ENCODE assay signal across 22 cellular contexts in genomic region chr12:5480953-5481300, GRCh38. TPM values are rescaled to one million over a fixed set of nuclear protein-coding genes. Genes with fewer than 3 reads are reported as not detected.
DNase-seq lines count a peak whose midpoint lies in the region; FAIRE-seq and TF ChIP-seq lines count a peak whose summit lies in the region.
"Had no signal": no experiment of that assay in that cellular context is flagged by ENCODE, and none has a peak within 500 bp of the region (broad histone marks: within the 10 kb centered on the region; RNA-seq: fewer than 3 reads in every experiment).

No MANE protein-coding gene starts in this region.

- no peak for TF ChIP-seq CTCF in smooth muscle cell (IDR thresholded peaks at IDR 0.05; ENCODE audit: borderline replicate concordance, insufficient read depth, poor library complexity, severe bottlenecking)
- TF ChIP-seq CTCF in kidney (IDR thresholded peaks at IDR 0.05; ENCODE audit: borderline replicate concordance, extremely low read depth, insufficient read depth), result no peak

- WGBS in smooth muscle cell (ENCODE audit: low lambda C conversion rate), result 47% methylated on average over 10 of the region's 10 CpGs

- H3K36me3 ChIP-seq in NT2/D1 (ENCODE audit: insufficient read depth, insufficient read length, low read length), result peaks cover 20% of the 10 kb centered on the region
- no peaks in the 10 kb centered on the region for H3K36me3 ChIP-seq in iPS-18a (ENCODE audit: control insufficient read depth, low read depth, low read length)
- no peaks in the 10 kb centered on the region for H3K36me3 ChIP-seq in smooth muscle cell (ENCODE audit: low read depth)
- no peaks in the 10 kb centered on the region for H3K36me3 ChIP-seq in kidney (ENCODE audit: control insufficient read depth in 1 of 2, insufficient read depth in 2 of 2, low read length in 2 of 2)
- H3K36me3 ChIP-seq: BLaER1 treated with 17β-estradiol and CSF1 and Interleukin-3, amounts not matched to agents 10 nM and 100 nM; ovary had no signal

- H3K9me3 ChIP-seq in NT2/D1 (ENCODE audit: insufficient read depth, low read length) (no peaks in the 10 kb centered on the region), iPS-18a (ENCODE audit: control insufficient read depth, low read depth, low read length) (no peaks in the 10 kb centered on the region), smooth muscle cell (replicated peaks; ENCODE audit: low read depth) (no peaks in the 10 kb centered on the region), kidney (ENCODE audit: control insufficient read depth in 1 of 2, low read length in 2 of 2) (no peaks in the 10 kb centered on the region)
- H3K9me3 ChIP-seq: BLaER1 treated with 17β-estradiol and CSF1 and Interleukin-3, amounts not matched to agents 10 nM and 100 nM; body of pancreas; ovary had no signal

- H3K4me3 ChIP-seq in NT2/D1 (ENCODE audit: insufficient read length, low read depth), result peak overlapping the region; percentile 47
- H3K4me3 ChIP-seq in iPS-18a (ENCODE audit: low read length), result peak overlapping the region; percentile 55
- no peak overlapping the region for H3K4me3 ChIP-seq in smooth muscle cell
- H3K4me3 ChIP-seq in kidney (ENCODE audit: low read length in 2 of 2), result no peak overlapping the region
- H3K4me3 ChIP-seq: A549; BLaER1 treated with 17β-estradiol and CSF1 and Interleukin-3, amounts not matched to agents 10 nM and 100 nM; body of pancreas; ovary had no signal

- intact Hi-C loops in kidney (cut with DNase I), result no loop called here

- no peaks in the 10 kb centered on the region for H3F3A ChIP-seq in smooth muscle cell (ENCODE audit: low read depth)

- DNase-seq in NCI-H2227 treated with DMSO at 0.1 percent for 48 hours (lab: John Stamatoyannopoulos, UW), result peak; percentile 1
- no peak for DNase-seq in NCI-H2227 (lab: John Stamatoyannopoulos, UW; ENCODE audit: unreplicated experiment)
- peak; percentile 20 for DNase-seq in NT2/D1 (ENCODE audit: low read depth, low spot score)
- DNase-seq in smooth muscle cell (lab: John Stamatoyannopoulos, UW; ENCODE audit: unreplicated experiment), result no peak
- DNase-seq in kidney, result no peak
- no peak for DNase-seq in NCI-H510A (lab: John Stamatoyannopoulos, UW)
- DNase-seq in activated CD8-positive, alpha-beta memory T cell treated with anti-CD3 and anti-CD28 coated beads, Interleukin-2, amount 50 U/mL, for 4 hours, result no peak
- DNase-seq: activated CD4-positive, alpha-beta T cell treated with anti-CD3 and anti-CD28 coated beads for 48 hours; activated CD8-positive, alpha-beta memory T cell treated with anti-CD3 and anti-CD28 coated beads, Interleukin-2, amount 10 ng/mL, durations not matched to agents 7 days and 5 days; body of pancreas; Calu3; EL; mammary epithelial cell; stimulated activated CD8-positive, alpha-beta memory T cell treated with anti-CD3 and anti-CD28 coated beads, Interleukin-4, amount 100 ng/mL, for 48 hours; substantia nigra had no signal

- H3K79me2 ChIP-seq in smooth muscle cell (ENCODE audit: low read depth), result no peaks in the 10 kb centered on the region

- no peaks in the 10 kb centered on the region for H4K20me1 ChIP-seq in smooth muscle cell (ENCODE audit: low read depth)
- H4K20me1 ChIP-seq: BLaER1 treated with 17β-estradiol and CSF1 and Interleukin-3, amounts not matched to agents 10 nM and 100 nM had no signal

- H2AFZ ChIP-seq in smooth muscle cell (ENCODE audit: low read depth), result no peak overlapping the region

- H3K4me1 ChIP-seq in NT2/D1 (ENCODE audit: insufficient read depth, insufficient read length), result peaks cover 12% of the 10 kb centered on the region
- peaks cover 30% of the 10 kb centered on the region for H3K4me1 ChIP-seq in iPS-18a (ENCODE audit: control insufficient read depth, low read depth, low read length)
- peaks cover 29% of the 10 kb centered on the region for H3K4me1 ChIP-seq in smooth muscle cell (ENCODE audit: low read depth)
- no peaks in the 10 kb centered on the region for H3K4me1 ChIP-seq in kidney (ENCODE audit: control insufficient read depth in 1 of 2, insufficient read depth in 1 of 2, low read depth in 1 of 2, low read length in 2 of 2)
- H3K4me1 ChIP-seq: A549, body of pancreas had no signal

- no peak for FAIRE-seq in kidney (lab: Jason Lieb, UNC)
- FAIRE-seq: A549, endometrium had no signal

- H3K27ac ChIP-seq in iPS-18a (ENCODE audit: low read length) (no peak overlapping the region), smooth muscle cell (ENCODE audit: low read depth) (no peak overlapping the region), kidney (ENCODE audit: low read depth in 2 of 2, low read length in 2 of 2) (no peak overlapping the region)
- H3K27ac ChIP-seq: A549; BLaER1 treated with 17β-estradiol and CSF1 and Interleukin-3, amounts not matched to agents 10 nM and 100 nM; body of pancreas had no signal

- H3K27me3 ChIP-seq in NT2/D1 (ENCODE audit: insufficient read depth, insufficient read length) (no peaks in the 10 kb centered on the region), iPS-18a (ENCODE audit: control insufficient read depth, insufficient read depth, low read length) (peaks cover 20% of the 10 kb centered on the region), smooth muscle cell (ENCODE audit: low read depth) (no peaks in the 10 kb centered on the region)
- H3K27me3 ChIP-seq: BLaER1 treated with 17β-estradiol and CSF1 and Interleukin-3, amounts not matched to agents 10 nM and 100 nM; body of pancreas; ovary had no signal

- peak overlapping the region; percentile 20 for H3K4me2 ChIP-seq in smooth muscle cell
- H3K4me2 ChIP-seq: A549; BLaER1 treated with 17β-estradiol and CSF1 and Interleukin-3, amounts not matched to agents 10 nM and 100 nM had no signal

- H3K9ac ChIP-seq in NT2/D1 (ENCODE audit: insufficient read length, low read depth) (peak overlapping the region; percentile 75), iPS-18a (ENCODE audit: low read length) (peak overlapping the region; percentile 51), smooth muscle cell (ENCODE audit: low read depth) (no peak overlapping the region), kidney (ENCODE audit: low read length in 2 of 2) (no peak overlapping the region)
- H3K9ac ChIP-seq: BLaER1 treated with 17β-estradiol and CSF1 and Interleukin-3, amounts not matched to agents 10 nM and 100 nM had no signal

RNA-seq across cellular contexts. Expression of gene NTF3, which starts 49.0 kb away (rescaled TPM):
- total RNA-seq in smooth muscle cell, result 0.67 and 1.1 TPM in 2 replicates
- polyA plus RNA-seq in smooth muscle cell, result 3.4 and 4.2 TPM in 2 replicates
- 3.5 TPM for total RNA-seq in kidney
- 2.9 TPM for polyA plus RNA-seq in kidney (ENCODE audit: insufficient read depth, low read depth, low replicate concordance)
- total RNA-seq: activated CD8-positive, alpha-beta memory T cell treated with anti-CD3 and anti-CD28 coated beads, Interleukin-2, amount 10 ng/mL, durations not matched to agents 7 days and 5 days; activated naive CD4-positive, alpha-beta T cell treated with anti-CD3 and anti-CD28 coated beads, Interleukin-2, amount 50 U/mL, for 72 hours; body of pancreas; Calu3; mammary epithelial cell; T-helper 1 cell treated with Interleukin-12 subunit alpha and Interleukin-12 subunit beta and Interleukin-4 antibody, amounts not matched to agents 30 ng/mL and 1 ng/mL, for 36 hours had no signal
- polyA plus RNA-seq: A549, mammary epithelial cell had no signal

Comparison
In these comparisons a context has a peak if more than half of its experiments do, and no peak if none do; other contexts are left out.
1. DNase-seq: peak in NCI-H2227 treated with DMSO at 0.1 percent for 48 hours (single experiment) and NT2/D1 (single experiment); none in NCI-H2227 (single experiment), smooth muscle cell (single experiment), kidney (single experiment), NCI-H510A (single experiment) and activated CD8-positive, alpha-beta memory T cell treated with anti-CD3 and anti-CD28 coated beads, Interleukin-2, amount 50 U/mL, for 4 hours (single experiment).
2. H3K4me3 ChIP-seq: peak in NT2/D1 (single experiment) and iPS-18a (single experiment); none in smooth muscle cell (single experiment) and kidney (0 of 2).
3. H3K9ac ChIP-seq: peak in NT2/D1 (single experiment) and iPS-18a (single experiment); none in smooth muscle cell (single experiment) and kidney (0 of 2).